ENCODE assay signal across 13 cellular contexts in the genomic region with DNA sequence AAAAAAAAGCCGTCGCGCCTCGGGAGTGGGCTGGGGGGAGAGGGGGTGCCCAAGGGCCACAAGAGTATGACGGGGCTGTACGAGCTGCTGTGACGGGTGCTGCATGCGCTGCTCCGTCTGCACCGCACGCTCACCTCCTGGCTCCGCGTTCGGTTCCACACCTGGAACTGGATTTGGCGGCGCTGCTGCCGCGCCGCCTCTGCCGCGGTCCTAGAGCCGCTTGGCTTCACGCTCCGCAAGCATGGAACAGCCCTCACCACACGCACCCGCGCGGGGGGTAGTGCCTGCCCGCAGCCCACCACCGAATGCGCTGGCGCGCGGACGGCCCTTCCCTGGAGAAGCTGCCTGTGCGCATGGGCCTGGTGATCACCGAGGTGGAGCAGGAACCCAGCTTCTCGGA. TPM values are rescaled to one million over a fixed set of nuclear protein-coding genes. Genes with fewer than 3 reads are reported as not detected.
DNase-seq lines count a peak whose midpoint lies in the region; ATAC-seq and TF ChIP-seq lines count a peak whose summit lies in the region.
"Had no signal": no experiment of that assay in that cellular context is flagged by ENCODE, and none has a peak within 500 bp of the region (broad histone marks: within the 10 kb centered on the region; RNA-seq: fewer than 3 reads in every experiment).

No MANE protein-coding gene starts in this region.

- peaks cover 2% of the 10 kb centered on the region for H3K4me1 Mint-ChIP-seq in activated naive CD8-positive, alpha-beta T cell (ENCODE audit: low read depth)
- H3K4me1 Mint-ChIP-seq in activated naive CD8-positive, alpha-beta T cell treated with anti-CD3 and anti-CD28 coated beads, Interleukin-2, amount 50 U/mL, for 24 hours, result peaks cover 2% of the 10 kb centered on the region
- H3K4me1 Mint-ChIP-seq in dendritic cell treated with granulocyte-macrophage colony-stimulating factor and Interleukin-4, amounts not matched to agents 40 ng/mL and 50 ng/mL, for 4 days (ENCODE audit: low read depth), result no peaks in the 10 kb centered on the region

- TF ChIP-seq EP300 in suprapubic skin (IDR thresholded peaks at IDR 0.05), result no peak

- H3K27me3 ChIP-seq in suprapubic skin (peaks cover 21% of the 10 kb centered on the region), gastrocnemius medialis (no peaks in the 10 kb centered on the region)
- H3K27me3 ChIP-seq: body of pancreas had no signal

- intact Hi-C loops in dendritic cell treated with granulocyte-macrophage colony-stimulating factor and Interleukin-4, amounts not matched to agents 40 ng/mL and 50 ng/mL, for 4 days (cut with micrococcal nuclease), result no loop called here
- intact Hi-C loops in gastrocnemius medialis (cut with DNase I; ENCODE audit: low total_unique reads), result no loop called here

- no peak for DNase-seq in activated naive CD8-positive, alpha-beta T cell treated with anti-CD3 and anti-CD28 coated beads, Interleukin-2, amount 50 U/mL, for 24 hours
- DNase-seq in left lobe of liver (ENCODE audit: low spot score) (no peak), suprapubic skin (ENCODE audit: low spot score in 2 of 2) (no peak), NCI-H82 (lab: John Stamatoyannopoulos, UW) (no peak), gastrocnemius medialis (no peak)
- DNase-seq: body of pancreas, DMS79, NCI-H524 had no signal

- WGBS in suprapubic skin, result 22% methylated on average over 33 of the region's 38 CpGs

- in situ Hi-C loops in gastrocnemius medialis (cut with MboI; ENCODE audit: low sequenced_read_pairs in 4 of 4), result loop anchor here in 1 of 4 donors (5.0 kb wide), 1 partner anchor 1416 kb away; no protein-coding TSS in a partner anchor

- H3K4me3 Mint-ChIP-seq in activated naive CD8-positive, alpha-beta T cell, result peak overlapping the region; percentile 40
- no peak overlapping the region for H3K4me3 Mint-ChIP-seq in activated naive CD8-positive, alpha-beta T cell treated with anti-CD3 and anti-CD28 coated beads, Interleukin-2, amount 50 U/mL, for 24 hours
- H3K4me3 Mint-ChIP-seq in dendritic cell treated with granulocyte-macrophage colony-stimulating factor and Interleukin-4, amounts not matched to agents 40 ng/mL and 50 ng/mL, for 4 days, result peak overlapping the region; percentile 13

- TF ChIP-seq POLR2A in suprapubic skin (IDR thresholded peaks at IDR 0.05) (no peak), gastrocnemius medialis (IDR thresholded peaks at IDR 0.05) (no peak)

- TF ChIP-seq CTCF in suprapubic skin (IDR thresholded peaks at IDR 0.05) (no peak), gastrocnemius medialis (IDR thresholded peaks at IDR 0.05 in 4 of 5, conservative IDR thresholded peaks at IDR 0.05 in 1 of 5) (no peak)

- peaks cover 2% of the 10 kb centered on the region for H3K36me3 Mint-ChIP-seq in activated naive CD8-positive, alpha-beta T cell
- no peaks in the 10 kb centered on the region for H3K36me3 Mint-ChIP-seq in activated naive CD8-positive, alpha-beta T cell treated with anti-CD3 and anti-CD28 coated beads, Interleukin-2, amount 50 U/mL, for 24 hours (ENCODE audit: low read depth)
- H3K36me3 Mint-ChIP-seq in dendritic cell treated with granulocyte-macrophage colony-stimulating factor and Interleukin-4, amounts not matched to agents 40 ng/mL and 50 ng/mL, for 4 days (ENCODE audit: low read depth), result no peaks in the 10 kb centered on the region

- H3K36me3 ChIP-seq in suprapubic skin, result no peaks in the 10 kb centered on the region
- H3K36me3 ChIP-seq in gastrocnemius medialis, result no peaks in the 10 kb centered on the region

- peak overlapping the region; percentile 18 for H3K4me3 ChIP-seq in suprapubic skin
- no peak overlapping the region for H3K4me3 ChIP-seq in gastrocnemius medialis
- H3K4me3 ChIP-seq: body of pancreas, GM12878 had no signal

- ATAC-seq in activated naive CD8-positive, alpha-beta T cell treated with anti-CD3 and anti-CD28 coated beads, Interleukin-2, amount 50 U/mL, for 24 hours, result no peak
- peak; percentile 21 for ATAC-seq in left lobe of liver
- ATAC-seq in gastrocnemius medialis, result no peak
- ATAC-seq in GM18873 (IDR thresholded peaks at IDR 0.05; ENCODE audit: low FRiP score, unreplicated experiment), result no peak
- ATAC-seq: body of pancreas, GM12878 had no signal

- peaks cover 23% of the 10 kb centered on the region for H3K27me3 Mint-ChIP-seq in activated naive CD8-positive, alpha-beta T cell
- H3K27me3 Mint-ChIP-seq in activated naive CD8-positive, alpha-beta T cell treated with anti-CD3 and anti-CD28 coated beads, Interleukin-2, amount 50 U/mL, for 24 hours, result peaks cover 37% of the 10 kb centered on the region
- H3K27me3 Mint-ChIP-seq in dendritic cell treated with granulocyte-macrophage colony-stimulating factor and Interleukin-4, amounts not matched to agents 40 ng/mL and 50 ng/mL, for 4 days, result peaks cover 34% of the 10 kb centered on the region

- H3K27ac ChIP-seq in suprapubic skin, result no peak overlapping the region
- no peak overlapping the region for H3K27ac ChIP-seq in gastrocnemius medialis
- H3K27ac ChIP-seq: body of pancreas, epithelial cell of prostate had no signal

- H3K9me3 ChIP-seq in suprapubic skin, result no peaks in the 10 kb centered on the region
- no peaks in the 10 kb centered on the region for H3K9me3 ChIP-seq in gastrocnemius medialis
- H3K9me3 ChIP-seq: body of pancreas had no signal

- no peaks in the 10 kb centered on the region for H3K9me3 Mint-ChIP-seq in activated naive CD8-positive, alpha-beta T cell (ENCODE audit: low read depth)
- no peaks in the 10 kb centered on the region for H3K9me3 Mint-ChIP-seq in activated naive CD8-positive, alpha-beta T cell treated with anti-CD3 and anti-CD28 coated beads, Interleukin-2, amount 50 U/mL, for 24 hours
- no peaks in the 10 kb centered on the region for H3K9me3 Mint-ChIP-seq in dendritic cell treated with granulocyte-macrophage colony-stimulating factor and Interleukin-4, amounts not matched to agents 40 ng/mL and 50 ng/mL, for 4 days

- H3K27ac Mint-ChIP-seq in activated naive CD8-positive, alpha-beta T cell, result no peak overlapping the region
- H3K27ac Mint-ChIP-seq in activated naive CD8-positive, alpha-beta T cell treated with anti-CD3 and anti-CD28 coated beads, Interleukin-2, amount 50 U/mL, for 24 hours, result no peak overlapping the region
- H3K27ac Mint-ChIP-seq in dendritic cell treated with granulocyte-macrophage colony-stimulating factor and Interleukin-4, amounts not matched to agents 40 ng/mL and 50 ng/mL, for 4 days, result no peak overlapping the region

- H3K4me1 ChIP-seq in suprapubic skin (no peaks in the 10 kb centered on the region), gastrocnemius medialis (no peaks in the 10 kb centered on the region)
- H3K4me1 ChIP-seq: body of pancreas had no signal

RNA-seq across cellular contexts. Expression of gene C1QTNF9, which starts 18.8 kb away (rescaled TPM):
- total RNA-seq in left lobe of liver (0.18 TPM), suprapubic skin (under 1 TPM in 2 of 4 donors, not detected in 2; 0.42 to 0.49 TPM), gastrocnemius medialis (1 to 10 TPM; 1.0 to 2.1 (median 1.5) TPM)
- total RNA-seq: GM12878 had no signal
